Comparison of ENCODE assay signal across 1 cellular context in genomic region chr16:12901204-12901596, GRCh38.
TF ChIP-seq lines count a peak whose summit lies in the region.

No MANE protein-coding gene starts in this region.

TF ChIP-seq in GM23338, 12 proteins besides CTCF, POLR2A, EP300 and RAD21 (continued from another document):
- TF ChIP-seq, protein P1, sequence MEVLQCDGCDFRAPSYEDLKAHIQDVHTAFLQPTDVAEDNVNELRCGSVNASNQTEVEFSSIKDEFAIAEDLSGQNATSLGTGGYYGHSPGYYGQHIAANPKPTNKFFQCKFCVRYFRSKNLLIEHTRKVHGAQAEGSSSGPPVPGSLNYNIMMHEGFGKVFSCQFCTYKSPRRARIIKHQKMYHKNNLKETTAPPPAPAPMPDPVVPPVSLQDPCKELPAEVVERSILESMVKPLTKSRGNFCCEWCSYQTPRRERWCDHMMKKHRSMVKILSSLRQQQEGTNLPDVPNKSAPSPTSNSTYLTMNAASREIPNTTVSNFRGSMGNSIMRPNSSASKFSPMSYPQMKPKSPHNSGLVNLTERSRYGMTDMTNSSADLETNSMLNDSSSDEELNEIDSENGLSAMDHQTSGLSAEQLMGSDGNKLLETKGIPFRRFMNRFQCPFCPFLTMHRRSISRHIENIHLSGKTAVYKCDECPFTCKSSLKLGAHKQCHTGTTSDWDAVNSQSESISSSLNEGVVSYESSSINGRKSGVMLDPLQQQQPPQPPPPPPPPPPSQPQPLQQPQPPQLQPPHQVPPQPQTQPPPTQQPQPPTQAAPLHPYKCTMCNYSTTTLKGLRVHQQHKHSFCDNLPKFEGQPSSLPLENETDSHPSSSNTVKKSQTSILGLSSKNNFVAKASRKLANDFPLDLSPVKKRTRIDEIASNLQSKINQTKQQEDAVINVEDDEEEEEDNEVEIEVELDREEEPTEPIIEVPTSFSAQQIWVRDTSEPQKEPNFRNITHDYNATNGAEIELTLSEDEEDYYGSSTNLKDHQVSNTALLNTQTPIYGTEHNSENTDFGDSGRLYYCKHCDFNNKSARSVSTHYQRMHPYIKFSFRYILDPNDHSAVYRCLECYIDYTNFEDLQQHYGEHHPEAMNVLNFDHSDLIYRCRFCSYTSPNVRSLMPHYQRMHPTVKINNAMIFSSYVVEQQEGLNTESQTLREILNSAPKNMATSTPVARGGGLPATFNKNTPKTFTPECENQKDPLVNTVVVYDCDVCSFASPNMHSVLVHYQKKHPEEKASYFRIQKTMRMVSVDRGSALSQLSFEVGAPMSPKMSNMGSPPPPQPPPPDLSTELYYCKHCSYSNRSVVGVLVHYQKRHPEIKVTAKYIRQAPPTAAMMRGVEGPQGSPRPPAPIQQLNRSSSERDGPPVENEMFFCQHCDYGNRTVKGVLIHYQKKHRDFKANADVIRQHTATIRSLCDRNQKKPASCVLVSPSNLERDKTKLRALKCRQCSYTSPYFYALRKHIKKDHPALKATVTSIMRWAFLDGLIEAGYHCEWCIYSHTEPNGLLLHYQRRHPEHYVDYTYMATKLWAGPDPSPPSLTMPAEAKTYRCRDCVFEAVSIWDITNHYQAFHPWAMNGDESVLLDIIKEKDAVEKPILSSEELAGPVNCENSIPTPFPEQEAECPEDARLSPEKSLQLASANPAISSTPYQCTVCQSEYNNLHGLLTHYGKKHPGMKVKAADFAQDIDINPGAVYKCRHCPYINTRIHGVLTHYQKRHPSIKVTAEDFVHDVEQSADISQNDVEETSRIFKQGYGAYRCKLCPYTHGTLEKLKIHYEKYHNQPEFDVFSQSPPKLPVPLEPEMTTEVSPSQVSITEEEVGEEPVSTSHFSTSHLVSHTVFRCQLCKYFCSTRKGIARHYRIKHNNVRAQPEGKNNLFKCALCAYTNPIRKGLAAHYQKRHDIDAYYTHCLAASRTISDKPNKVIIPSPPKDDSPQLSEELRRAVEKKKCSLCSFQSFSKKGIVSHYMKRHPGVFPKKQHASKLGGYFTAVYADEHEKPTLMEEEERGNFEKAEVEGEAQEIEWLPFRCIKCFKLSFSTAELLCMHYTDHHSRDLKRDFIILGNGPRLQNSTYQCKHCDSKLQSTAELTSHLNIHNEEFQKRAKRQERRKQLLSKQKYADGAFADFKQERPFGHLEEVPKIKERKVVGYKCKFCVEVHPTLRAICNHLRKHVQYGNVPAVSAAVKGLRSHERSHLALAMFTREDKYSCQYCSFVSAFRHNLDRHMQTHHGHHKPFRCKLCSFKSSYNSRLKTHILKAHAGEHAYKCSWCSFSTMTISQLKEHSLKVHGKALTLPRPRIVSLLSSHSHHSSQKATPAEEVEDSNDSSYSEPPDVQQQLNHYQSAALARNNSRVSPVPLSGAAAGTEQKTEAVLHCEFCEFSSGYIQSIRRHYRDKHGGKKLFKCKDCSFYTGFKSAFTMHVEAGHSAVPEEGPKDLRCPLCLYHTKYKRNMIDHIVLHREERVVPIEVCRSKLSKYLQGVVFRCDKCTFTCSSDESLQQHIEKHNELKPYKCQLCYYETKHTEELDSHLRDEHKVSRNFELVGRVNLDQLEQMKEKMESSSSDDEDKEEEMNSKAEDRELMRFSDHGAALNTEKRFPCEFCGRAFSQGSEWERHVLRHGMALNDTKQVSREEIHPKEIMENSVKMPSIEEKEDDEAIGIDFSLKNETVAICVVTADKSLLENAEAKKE (CRISPR knock-in tag; IDR thresholded peaks at IDR 0.05), result no peak
